In the genomic region with DNA sequence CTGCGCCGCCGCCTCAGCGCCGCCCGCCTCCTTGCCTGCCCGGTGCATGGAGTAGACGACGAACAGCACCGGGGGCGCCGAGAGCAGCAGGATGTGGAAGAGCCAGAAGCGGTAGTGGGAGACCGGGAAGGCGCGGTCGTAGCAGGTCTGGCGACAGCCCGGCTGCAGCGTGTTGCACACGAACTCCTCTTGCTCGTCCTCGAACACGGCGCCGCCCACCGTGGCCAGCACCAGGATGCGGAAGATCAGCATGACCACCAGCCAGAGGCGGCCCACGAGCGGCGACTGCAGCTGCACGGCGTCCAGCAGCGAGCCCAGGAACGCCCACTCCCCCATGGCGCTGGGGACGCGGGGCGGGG, we compare ENCODE assay signal across 8 cellular contexts. TPM values are rescaled to one million over a fixed set of nuclear protein-coding genes. Genes with fewer than 3 reads are reported as not detected.
A peak's percentile ranks its signal among the peaks of the same experiment; 100 is the strongest.
DNase-seq lines count a peak whose midpoint lies in the region; ATAC-seq and TF ChIP-seq lines count a peak whose summit lies in the region.

No MANE protein-coding gene starts in this region.

- H3K9me3 ChIP-seq in iPS DF 6.9 (ENCODE audit: control insufficient read depth, insufficient read depth, low read length) = no peaks in the 10 kb centered on the region
- no peaks in the 10 kb centered on the region for H3K9me3 ChIP-seq in spleen

- intact Hi-C loops in spleen (cut with DNase I; ENCODE audit: low total_unique reads) = loop anchor here (5.0 kb wide), 1 partner anchor 54 kb away; a partner anchor contains a TSS

- H3K4me3 ChIP-seq in iPS DF 6.9 (ENCODE audit: low read length) (peak overlapping the region; percentile 40; the same call in 1 of the 2 replicates), spleen (peak overlapping the region; percentile 10 to 78 (median 56))

- TF ChIP-seq POLR2A in spleen (IDR thresholded peaks at IDR 0.05) = no peak

- H3K4me1 ChIP-seq in iPS DF 6.9 (ENCODE audit: control insufficient read depth, insufficient read depth, low read length) (peaks cover 13% of the 10 kb centered on the region), spleen (peaks cover 7 to 47% (median 26%) of the 10 kb centered on the region in 6 donors)

- no peak for TF ChIP-seq CTCF in spleen (IDR thresholded peaks at IDR 0.05 in 8 of 11, conservative IDR thresholded peaks at IDR 0.05 in 3 of 11)

- WGBS in iPS DF 6.9 (ENCODE audit: insufficient coverage, insufficient read length) = no CpG with 5 or more reads among the region's 40 CpGs
- 0 to 15% (median 11%) methylated on average over 14 to 40 of the region's 40 CpGs for WGBS in spleen, 5 donors

- no peak for ATAC-seq in HG03571 (IDR thresholded peaks at IDR 0.05; ENCODE audit: unreplicated experiment)

- H3K36me3 ChIP-seq in iPS DF 6.9 (ENCODE audit: control insufficient read depth, insufficient read depth, low read length) = no peaks in the 10 kb centered on the region
- H3K36me3 ChIP-seq in spleen = no peaks in the 10 kb centered on the region

- peaks cover 8% of the 10 kb centered on the region; the same call in 1 of the 2 replicates for H3K27me3 ChIP-seq in iPS DF 6.9 (ENCODE audit: control insufficient read depth, insufficient read depth, low read length)
- peaks cover 0 to 42% (median 6%) of the 10 kb centered on the region in 7 donors for H3K27me3 ChIP-seq in spleen (replicated peaks in 1 of 7)

- peak; percentile 27 for DNase-seq in activated CD4-positive, alpha-beta T cell treated with anti-CD3 and anti-CD28 coated beads for 48 hours
- no peak for DNase-seq in activated CD4-positive, alpha-beta T cell treated with anti-CD3 and anti-CD28 coated beads for 1 hour
- DNase-seq in activated CD4-positive, alpha-beta T cell treated with anti-CD3 and anti-CD28 coated beads, Interleukin-2, amount 50 U/mL, for 48 hours = peak; percentile 29 to 38
- DNase-seq in iPS DF 6.9 (ENCODE audit: low read depth, low spot score) (no peak), spleen (peak; percentile 84), DMS153 treated with DMSO at 0.1 percent for 48 hours (lab: John Stamatoyannopoulos, UW; ENCODE audit: unreplicated experiment) (no peak)
- DNase-seq in central memory CD4-positive, alpha-beta T cell = no peak

- H3K27ac ChIP-seq in iPS DF 6.9 (ENCODE audit: low read length) (no peak overlapping the region), spleen (peak overlapping the region; percentile 66 to 84 (median 78))

RNA-seq across cellular contexts. Expression of a gene that starts 1.1 kb away (rescaled TPM):
- total RNA-seq in spleen = 10 to 100 TPM in 4 of 7 donors, 1 to 10 TPM in 3; 7.3 to 15.0 (median 10.4) TPM
- polyA plus RNA-seq in spleen = 1 to 10 TPM in 1 of 3 donors, under 1 TPM in 2; 0.20 to 1.1 (median 0.33) TPM

RNA-seq across cellular contexts. Expression of a gene that starts 54.2 kb away (rescaled TPM):
- 10 to 100 TPM in 5 of 7 donors, 1 to 10 TPM in 2; 5.5 to 37.5 (median 14.4) TPM for total RNA-seq in spleen
- 10 to 100 TPM in 1 of 3 donors, 1 to 10 TPM in 2; 5.8 to 27.5 (median 8.1) TPM for polyA plus RNA-seq in spleen

RNA-seq across cellular contexts. Expression of a gene that starts 54.5 kb away (rescaled TPM):
- total RNA-seq in spleen = 10 to 100 TPM; 56.6 to 95.1 (median 71.2) TPM
- polyA plus RNA-seq in spleen = 10 to 100 TPM; 13.3 to 28.3 (median 14.8) TPM

Comparison
In these comparisons a context has a peak if more than half of its experiments do, and no peak if none do; other contexts are left out.
1. DNase-seq: peak in activated CD4-positive, alpha-beta T cell treated with anti-CD3 and anti-CD28 coated beads for 48 hours (single experiment), activated CD4-positive, alpha-beta T cell treated with anti-CD3 and anti-CD28 coated beads, Interleukin-2, amount 50 U/mL, for 48 hours (2 of 2) and spleen (single experiment); none in activated CD4-positive, alpha-beta T cell treated with anti-CD3 and anti-CD28 coated beads for 1 hour (single experiment), iPS DF 6.9 (single experiment), DMS153 treated with DMSO at 0.1 percent for 48 hours (single experiment) and central memory CD4-positive, alpha-beta T cell (single experiment).